13 cellular contexts compared by ENCODE assay signal in genomic region chr6:44494011-44494501, GRCh38.
DNase-seq lines count a peak whose midpoint lies in the region; TF ChIP-seq lines count a peak whose summit lies in the region.
"Had no signal": no experiment of that assay in that cellular context is flagged by ENCODE, and none has a peak within 500 bp of the region (broad histone marks: within the 10 kb centered on the region; RNA-seq: fewer than 3 reads in every experiment).

No MANE protein-coding gene starts in this region.

- peak; percentile 42 for TF ChIP-seq CTCF in C4-2B (conservative IDR thresholded peaks at IDR 0.05)
- TF ChIP-seq CTCF in LNCaP clone FGC (IDR thresholded peaks at IDR 0.05; ENCODE audit: control insufficient read depth, extremely low read depth, insufficient read depth): peak; percentile 21; the same call in 1 of the 2 replicates
- TF ChIP-seq CTCF in liver (IDR thresholded peaks at IDR 0.05; ENCODE audit: low read depth, low read length, missing input control): no peak

- 56% methylated on average over 7 of the region's 7 CpGs for WGBS in liver

- no peak overlapping the region for H3K4me3 ChIP-seq in LNCaP clone FGC (ENCODE audit: low read depth, low read length)
- H3K4me3 ChIP-seq in liver (ENCODE audit: low read depth in 1 of 3, low read length in 3 of 3): no peak overlapping the region
- H3K4me3 ChIP-seq: esophagus squamous epithelium had no signal

- H3K27me3 ChIP-seq in liver (ENCODE audit: control insufficient read depth in 4 of 4, insufficient read depth in 4 of 4, low read length in 3 of 4): no peaks in the 10 kb centered on the region
- H3K27me3 ChIP-seq: esophagus squamous epithelium had no signal

- H3K9ac ChIP-seq in liver (ENCODE audit: low read depth in 1 of 2, low read length in 2 of 2): no peak overlapping the region

- DNase-seq in LNCaP clone FGC (ENCODE audit: low read depth) (no peak), astrocyte of the hippocampus (ENCODE audit: low read depth, low spot score) (peak; percentile 69), nucleus accumbens (lab: John Stamatoyannopoulos, UW) (no peak), NCI-H526 treated with DMSO at 0.1 percent for 48 hours (lab: John Stamatoyannopoulos, UW) (no peak), hypothalamus (lab: John Stamatoyannopoulos, UW) (no peak)
- no peak for DNase-seq in stimulated activated CD4-positive, alpha-beta T cell treated with anti-CD3 and anti-CD28 coated beads, Interleukin-4, amount 100 ng/mL, for 24 hours
- DNase-seq: activated effector memory CD4-positive, alpha-beta T cell treated with Interleukin-2 at 50 U/mL for 16 hours; esophagus squamous epithelium; NCI-H2029; stimulated activated CD4-positive, alpha-beta T cell treated with anti-CD3 and anti-CD28 coated beads, Interleukin-4, amount 100 ng/mL, for 1 hour; T-helper 1 cell had no signal

- H3K9me3 ChIP-seq in liver (ENCODE audit: control insufficient read depth in 4 of 4, low read length in 3 of 4): no peaks in the 10 kb centered on the region
- H3K9me3 ChIP-seq: esophagus squamous epithelium had no signal

- no peak overlapping the region for H3K27ac ChIP-seq in C4-2B
- no peak overlapping the region for H3K27ac ChIP-seq in liver (ENCODE audit: low read depth in 1 of 2, low read length in 2 of 2)
- H3K27ac ChIP-seq: esophagus squamous epithelium had no signal

- TF ChIP-seq RAD21 in liver (IDR thresholded peaks at IDR 0.05): peak; percentile 17 to 45

- no peaks in the 10 kb centered on the region for H3K4me1 ChIP-seq in liver (ENCODE audit: control insufficient read depth in 4 of 4, insufficient read depth in 4 of 4, low read length in 3 of 4)

- H3K36me3 ChIP-seq in liver (ENCODE audit: control insufficient read depth in 4 of 4, insufficient read depth in 3 of 4, low read depth in 1 of 4, low read length in 3 of 4): no peaks in the 10 kb centered on the region
- H3K36me3 ChIP-seq: esophagus squamous epithelium had no signal

TF ChIP-seq in liver, 16 proteins besides CTCF, POLR2A, EP300 and RAD21:
- TF ChIP-seq NR2F2 (IDR thresholded peaks at IDR 0.05): no peak
- TF ChIP-seq EGR1 (IDR thresholded peaks at IDR 0.05; ENCODE audit: low read depth in 2 of 2): no peak
- TF ChIP-seq HNF4G (IDR thresholded peaks at IDR 0.05): no peak
- no peak for TF ChIP-seq ATF3 (IDR thresholded peaks at IDR 0.05)
- peak in 1 of 2 donors; percentile 43 for TF ChIP-seq HNF4A (conservative IDR thresholded peaks at IDR 0.05)
